In the genomic region with DNA sequence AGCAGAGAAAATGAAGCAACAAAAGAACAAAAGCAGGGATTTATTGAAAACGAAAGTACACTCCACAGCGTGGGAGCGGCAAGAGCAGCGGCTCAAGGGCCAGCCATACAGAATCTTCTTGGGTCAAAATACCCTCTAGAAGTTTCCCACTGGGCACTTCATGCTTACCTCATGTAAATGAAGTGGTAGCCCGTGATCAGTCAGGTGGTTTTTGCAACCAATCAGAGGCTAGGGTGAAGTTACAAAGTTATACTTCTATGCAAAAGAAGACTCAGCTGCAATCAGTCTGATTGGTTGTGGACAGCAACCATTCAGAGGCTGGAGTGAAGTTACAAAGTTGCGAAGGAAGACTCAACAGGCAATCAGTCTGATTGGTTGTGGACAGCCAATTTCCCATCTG, we compare ENCODE assay signal across 8 cellular contexts. TPM values are rescaled to one million over a fixed set of nuclear protein-coding genes. Genes with fewer than 3 reads are reported as not detected.
DNase-seq lines count a peak whose midpoint lies in the region; ATAC-seq and TF ChIP-seq lines count a peak whose summit lies in the region.

No MANE protein-coding gene starts in this region.

- no peak overlapping the region for H3K4me3 Mint-ChIP-seq in GM23338

- H3K27ac ChIP-seq in ACC112 (ENCODE audit: low read depth, low read length) (peak overlapping the region; percentile 57), GM23338 (ENCODE audit: low read depth) (no peak overlapping the region), RWPE1 (no peak overlapping the region), thyroid gland (peak overlapping the region in 1 of 3 donors; percentile 32)

- H3K4me1 Mint-ChIP-seq in GM23338: peaks cover 10% of the 10 kb centered on the region; the same call in 2 of the 3 replicates

- 37 to 45% methylated on average over 6 of the region's 6 CpGs for WGBS in thyroid gland, 2 donors

- no peaks in the 10 kb centered on the region for H3K9me3 Mint-ChIP-seq in GM23338

- peaks cover 2% of the 10 kb centered on the region for H3K27me3 Mint-ChIP-seq in GM23338 (ENCODE audit: insufficient read depth, low read depth, poor library complexity)

- H3K27ac Mint-ChIP-seq in GM23338: no peak overlapping the region

- intact Hi-C loops in thyroid gland (cut with DNase I): loop anchor here (5.0 to 10.0 kb wide), 2 partner anchors 109 to 432 kb away; no protein-coding TSS in a partner anchor

- H3K27me3 ChIP-seq in ACC112 (ENCODE audit: insufficient read depth, low read length) (no peaks in the 10 kb centered on the region), GM23338 (ENCODE audit: insufficient read depth) (no peaks in the 10 kb centered on the region), thyroid gland (no peaks in the 10 kb centered on the region)

- peak; percentile 28 for DNase-seq in GM23338 (ENCODE audit: low spot score)
- peak; percentile 13 for DNase-seq in RWPE1 (ENCODE audit: low spot score)
- peak; percentile 8 for DNase-seq in cerebellar cortex (ENCODE audit: low spot score)
- peak; percentile 50 to 58 for DNase-seq in lung microvascular endothelial cell (ENCODE audit: low read depth in 2 of 2)
- DNase-seq in thyroid gland: peak; percentile 32 to 34
- DNase-seq in NCI-H524 treated with DMSO at 0.1 percent for 48 hours (lab: John Stamatoyannopoulos, UW): no peak

- H4K20me1 ChIP-seq in GM23338 (replicated peaks; ENCODE audit: insufficient read depth): no peaks in the 10 kb centered on the region

- H2AFZ ChIP-seq in ACC112 (ENCODE audit: low read length, unreplicated experiment): peak overlapping the region; percentile 82
- H2AFZ ChIP-seq in GM23338: peak overlapping the region; percentile 74; the same call in 1 of the 2 replicates

- H3K9me3 ChIP-seq in thyroid gland: no peaks in the 10 kb centered on the region

- ATAC-seq in GM23338 (no peak), GM21515 (IDR thresholded peaks at IDR 0.05; ENCODE audit: unreplicated experiment) (no peak)

- POLR2A ChIA-PET in RWPE1 (lab: Yijun Ruan, JAX; ENCODE audit: low non-redundant PET): no interaction called here

- no peak overlapping the region for H3K4me2 ChIP-seq in GM23338

- TF ChIP-seq CTCF in GM23338 (conservative IDR thresholded peaks at IDR 0.05; ENCODE audit: low read depth in 2 of 2): no peak
- TF ChIP-seq CTCF in RWPE1 (conservative IDR thresholded peaks at IDR 0.05; ENCODE audit: low read depth): no peak
- TF ChIP-seq CTCF in thyroid gland (IDR thresholded peaks at IDR 0.05): no peak

- no peaks in the 10 kb centered on the region for H3K4me1 ChIP-seq in ACC112 (ENCODE audit: control insufficient read depth, insufficient read depth, low read length, unreplicated experiment)
- H3K4me1 ChIP-seq in GM23338 (ENCODE audit: insufficient read depth): 0 out of 2 replicates have a peak, but pooled peaks cover 9% of the 10 kb centered on the region
- no peaks in the 10 kb centered on the region for H3K4me1 ChIP-seq in thyroid gland

- no peaks in the 10 kb centered on the region for H3F3A ChIP-seq in GM23338 (replicated peaks; ENCODE audit: low read depth)

- CTCF ChIA-PET in RWPE1 (lab: Yijun Ruan, JAX): no interaction called here

- no peaks in the 10 kb centered on the region for H3K36me3 Mint-ChIP-seq in GM23338 (ENCODE audit: low read depth)

- H3K4me3 ChIP-seq in ACC112 (ENCODE audit: low read depth, low read length): peak overlapping the region; percentile 71
- no peak overlapping the region for H3K4me3 ChIP-seq in GM23338
- no peak overlapping the region for H3K4me3 ChIP-seq in thyroid gland (replicated peaks in 1 of 3)

- H3K79me2 ChIP-seq in ACC112 (ENCODE audit: control insufficient read depth, insufficient read depth, low read length, unreplicated experiment) (no peaks in the 10 kb centered on the region), GM23338 (replicated peaks; ENCODE audit: insufficient read depth) (no peaks in the 10 kb centered on the region)

- H3K9me2 ChIP-seq in GM23338 (ENCODE audit: insufficient read depth): no peaks in the 10 kb centered on the region

- H3K36me3 ChIP-seq in ACC112 (ENCODE audit: insufficient read depth, low read length) (no peaks in the 10 kb centered on the region), GM23338 (ENCODE audit: insufficient read depth) (no peaks in the 10 kb centered on the region), thyroid gland (no peaks in the 10 kb centered on the region)

- TF ChIP-seq POLR2A in thyroid gland (IDR thresholded peaks at IDR 0.05): no peak

TF ChIP-seq in GM23338, 12 proteins besides CTCF, POLR2A, EP300 and RAD21 (continues in another document):
- no peak for TF ChIP-seq CREB1 (CRISPR knock-in tag; IDR thresholded peaks at IDR 0.05; ENCODE audit: low read depth)
- TF ChIP-seq, protein P1, sequence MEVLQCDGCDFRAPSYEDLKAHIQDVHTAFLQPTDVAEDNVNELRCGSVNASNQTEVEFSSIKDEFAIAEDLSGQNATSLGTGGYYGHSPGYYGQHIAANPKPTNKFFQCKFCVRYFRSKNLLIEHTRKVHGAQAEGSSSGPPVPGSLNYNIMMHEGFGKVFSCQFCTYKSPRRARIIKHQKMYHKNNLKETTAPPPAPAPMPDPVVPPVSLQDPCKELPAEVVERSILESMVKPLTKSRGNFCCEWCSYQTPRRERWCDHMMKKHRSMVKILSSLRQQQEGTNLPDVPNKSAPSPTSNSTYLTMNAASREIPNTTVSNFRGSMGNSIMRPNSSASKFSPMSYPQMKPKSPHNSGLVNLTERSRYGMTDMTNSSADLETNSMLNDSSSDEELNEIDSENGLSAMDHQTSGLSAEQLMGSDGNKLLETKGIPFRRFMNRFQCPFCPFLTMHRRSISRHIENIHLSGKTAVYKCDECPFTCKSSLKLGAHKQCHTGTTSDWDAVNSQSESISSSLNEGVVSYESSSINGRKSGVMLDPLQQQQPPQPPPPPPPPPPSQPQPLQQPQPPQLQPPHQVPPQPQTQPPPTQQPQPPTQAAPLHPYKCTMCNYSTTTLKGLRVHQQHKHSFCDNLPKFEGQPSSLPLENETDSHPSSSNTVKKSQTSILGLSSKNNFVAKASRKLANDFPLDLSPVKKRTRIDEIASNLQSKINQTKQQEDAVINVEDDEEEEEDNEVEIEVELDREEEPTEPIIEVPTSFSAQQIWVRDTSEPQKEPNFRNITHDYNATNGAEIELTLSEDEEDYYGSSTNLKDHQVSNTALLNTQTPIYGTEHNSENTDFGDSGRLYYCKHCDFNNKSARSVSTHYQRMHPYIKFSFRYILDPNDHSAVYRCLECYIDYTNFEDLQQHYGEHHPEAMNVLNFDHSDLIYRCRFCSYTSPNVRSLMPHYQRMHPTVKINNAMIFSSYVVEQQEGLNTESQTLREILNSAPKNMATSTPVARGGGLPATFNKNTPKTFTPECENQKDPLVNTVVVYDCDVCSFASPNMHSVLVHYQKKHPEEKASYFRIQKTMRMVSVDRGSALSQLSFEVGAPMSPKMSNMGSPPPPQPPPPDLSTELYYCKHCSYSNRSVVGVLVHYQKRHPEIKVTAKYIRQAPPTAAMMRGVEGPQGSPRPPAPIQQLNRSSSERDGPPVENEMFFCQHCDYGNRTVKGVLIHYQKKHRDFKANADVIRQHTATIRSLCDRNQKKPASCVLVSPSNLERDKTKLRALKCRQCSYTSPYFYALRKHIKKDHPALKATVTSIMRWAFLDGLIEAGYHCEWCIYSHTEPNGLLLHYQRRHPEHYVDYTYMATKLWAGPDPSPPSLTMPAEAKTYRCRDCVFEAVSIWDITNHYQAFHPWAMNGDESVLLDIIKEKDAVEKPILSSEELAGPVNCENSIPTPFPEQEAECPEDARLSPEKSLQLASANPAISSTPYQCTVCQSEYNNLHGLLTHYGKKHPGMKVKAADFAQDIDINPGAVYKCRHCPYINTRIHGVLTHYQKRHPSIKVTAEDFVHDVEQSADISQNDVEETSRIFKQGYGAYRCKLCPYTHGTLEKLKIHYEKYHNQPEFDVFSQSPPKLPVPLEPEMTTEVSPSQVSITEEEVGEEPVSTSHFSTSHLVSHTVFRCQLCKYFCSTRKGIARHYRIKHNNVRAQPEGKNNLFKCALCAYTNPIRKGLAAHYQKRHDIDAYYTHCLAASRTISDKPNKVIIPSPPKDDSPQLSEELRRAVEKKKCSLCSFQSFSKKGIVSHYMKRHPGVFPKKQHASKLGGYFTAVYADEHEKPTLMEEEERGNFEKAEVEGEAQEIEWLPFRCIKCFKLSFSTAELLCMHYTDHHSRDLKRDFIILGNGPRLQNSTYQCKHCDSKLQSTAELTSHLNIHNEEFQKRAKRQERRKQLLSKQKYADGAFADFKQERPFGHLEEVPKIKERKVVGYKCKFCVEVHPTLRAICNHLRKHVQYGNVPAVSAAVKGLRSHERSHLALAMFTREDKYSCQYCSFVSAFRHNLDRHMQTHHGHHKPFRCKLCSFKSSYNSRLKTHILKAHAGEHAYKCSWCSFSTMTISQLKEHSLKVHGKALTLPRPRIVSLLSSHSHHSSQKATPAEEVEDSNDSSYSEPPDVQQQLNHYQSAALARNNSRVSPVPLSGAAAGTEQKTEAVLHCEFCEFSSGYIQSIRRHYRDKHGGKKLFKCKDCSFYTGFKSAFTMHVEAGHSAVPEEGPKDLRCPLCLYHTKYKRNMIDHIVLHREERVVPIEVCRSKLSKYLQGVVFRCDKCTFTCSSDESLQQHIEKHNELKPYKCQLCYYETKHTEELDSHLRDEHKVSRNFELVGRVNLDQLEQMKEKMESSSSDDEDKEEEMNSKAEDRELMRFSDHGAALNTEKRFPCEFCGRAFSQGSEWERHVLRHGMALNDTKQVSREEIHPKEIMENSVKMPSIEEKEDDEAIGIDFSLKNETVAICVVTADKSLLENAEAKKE (CRISPR knock-in tag; IDR thresholded peaks at IDR 0.05): no peak

RNA-seq across cellular contexts. Expression of a gene that starts 37.8 kb away (rescaled TPM):
- 0.28 TPM in 1 of 2 replicates, not detected in the other for total RNA-seq in GM23338 (2014; rRNA removed; shearing (Covaris generic))
- 0.10 TPM in 1 of 2 replicates, not detected in the other for polyA plus RNA-seq in GM23338 (2016; fragmentation: Nextera tagmentation; extraction: Ambion mirVana)
- not detected in 2 replicates for total RNA-seq in lung microvascular endothelial cell
- under 1 TPM in 1 of 4 donors, not detected in 3; 0.22 TPM for total RNA-seq in thyroid gland

RNA-seq across cellular contexts. Expression of a gene that starts 43.2 kb away (rescaled TPM):
- total RNA-seq in GM23338 (2014; rRNA removed; shearing (Covaris generic)): 12.0 and 18.4 TPM in 2 replicates
- polyA plus RNA-seq in GM23338 (2016; fragmentation: Nextera tagmentation; extraction: Ambion mirVana): 7.0 and 8.2 TPM in 2 replicates
- total RNA-seq in lung microvascular endothelial cell: 18.1 and 58.7 TPM in 2 replicates
- total RNA-seq in thyroid gland: 10 to 100 TPM; 24.3 to 41.7 (median 31.1) TPM
